Comparison of ENCODE assay signal across 27 cellular contexts in genomic region chrX:829145-829544, GRCh38.
"Had no signal": no experiment of that assay in that cellular context is flagged by ENCODE, and none has a peak within 500 bp of the region (broad histone marks: within the 10 kb centered on the region; RNA-seq: fewer than 3 reads in every experiment).

No MANE protein-coding gene starts in this region.

- H3K9me3 ChIP-seq: adrenal gland had no signal

- FAIRE-seq: astrocyte had no signal

- H3K27me3 ChIP-seq: adrenal gland, cardiac muscle cell had no signal

- H3K4me1 Mint-ChIP-seq: activated CD4-positive, alpha-beta memory T cell treated with anti-CD3 and anti-CD28 coated beads, Interleukin-2, amount 10 ng/mL, durations not matched to agents 7 days and 5 days; activated CD4-positive, alpha-beta T cell treated with anti-CD3 and anti-CD28 coated beads for 36 hours; activated naive CD8-positive, alpha-beta T cell treated with anti-CD3 and anti-CD28 coated beads, Interleukin-2, amount 10 ng/mL, durations not matched to agents 7 days and 5 days; activated T-helper 17 cell treated with anti-CD3 and anti-CD28 coated beads, Interleukin-2, amount 50 U/mL, for 72 hours had no signal

- H3K36me3 ChIP-seq: adrenal gland, cardiac muscle cell had no signal

- H3K4me1 ChIP-seq: adrenal gland had no signal

- DNase-seq: activated CD4-positive, alpha-beta memory T cell treated with anti-CD3 and anti-CD28 coated beads, Interleukin-2, amount 10 ng/mL, durations not matched to agents 7 days and 5 days; activated CD4-positive, alpha-beta T cell treated with anti-CD3 and anti-CD28 coated beads, Interleukin-2, amount 50 U/mL, for 1 hour; activated gamma-delta T cell; activated naive CD4-positive, alpha-beta T cell treated with anti-CD3 and anti-CD28 coated beads for 36 hours; activated naive CD8-positive, alpha-beta T cell treated with anti-CD3 and anti-CD28 coated beads, Interleukin-2, amount 10 ng/mL, durations not matched to agents 7 days and 5 days; activated T-cell treated with anti-CD3 and anti-CD28 coated beads for 4 hours; activated T-cell treated with anti-CD3 and anti-CD28 coated beads, Interleukin-2, amount 50 U/mL, for 48 hours; adrenal gland; Kasumi-1; NCI-H1048; NCI-H1417; NCI-H1930; NCI-H2171 treated with DMSO at 0.1 percent for 48 hours; NCI-H526; NCI-H774; RPMI8226; T-cell; T-helper 2 cell had no signal

- H3K36me3 Mint-ChIP-seq: activated naive CD8-positive, alpha-beta T cell treated with anti-CD3 and anti-CD28 coated beads, Interleukin-2, amount 10 ng/mL, durations not matched to agents 7 days and 5 days; brain; T-cell had no signal

- ATAC-seq: activated T-helper 17 cell treated with anti-CD3 and anti-CD28 coated beads, Interleukin-2, amount 50 U/mL, for 72 hours; Panc1; Right ventricle myocardium inferior; T-cell had no signal

- H3K27me3 Mint-ChIP-seq: activated CD4-positive, alpha-beta memory T cell treated with anti-CD3 and anti-CD28 coated beads, Interleukin-2, amount 10 ng/mL, durations not matched to agents 7 days and 5 days; activated CD4-positive, alpha-beta T cell treated with anti-CD3 and anti-CD28 coated beads for 36 hours; activated naive CD8-positive, alpha-beta T cell treated with anti-CD3 and anti-CD28 coated beads, Interleukin-2, amount 10 ng/mL, durations not matched to agents 7 days and 5 days; activated T-helper 17 cell treated with anti-CD3 and anti-CD28 coated beads, Interleukin-2, amount 50 U/mL, for 72 hours; brain; T-cell had no signal

- H3K27ac Mint-ChIP-seq: activated CD4-positive, alpha-beta memory T cell treated with anti-CD3 and anti-CD28 coated beads, Interleukin-2, amount 10 ng/mL, durations not matched to agents 7 days and 5 days; activated CD4-positive, alpha-beta T cell treated with anti-CD3 and anti-CD28 coated beads for 36 hours; activated naive CD4-positive, alpha-beta T cell treated with anti-CD3 and anti-CD28 coated beads for 36 hours; activated naive CD8-positive, alpha-beta T cell treated with anti-CD3 and anti-CD28 coated beads, Interleukin-2, amount 10 ng/mL, durations not matched to agents 7 days and 5 days; activated T-helper 17 cell treated with anti-CD3 and anti-CD28 coated beads, Interleukin-2, amount 50 U/mL, for 72 hours; brain; T-cell had no signal

- H3K4me3 Mint-ChIP-seq: activated CD4-positive, alpha-beta memory T cell treated with anti-CD3 and anti-CD28 coated beads, Interleukin-2, amount 10 ng/mL, durations not matched to agents 7 days and 5 days; activated CD4-positive, alpha-beta T cell treated with anti-CD3 and anti-CD28 coated beads for 36 hours; activated naive CD4-positive, alpha-beta T cell treated with anti-CD3 and anti-CD28 coated beads for 36 hours; activated naive CD8-positive, alpha-beta T cell treated with anti-CD3 and anti-CD28 coated beads, Interleukin-2, amount 10 ng/mL, durations not matched to agents 7 days and 5 days; activated T-helper 17 cell treated with anti-CD3 and anti-CD28 coated beads, Interleukin-2, amount 50 U/mL, for 72 hours had no signal

- H3K27ac ChIP-seq: adrenal gland, cardiac muscle cell, SK-N-MC, VCaP had no signal

- H3K9me3 Mint-ChIP-seq: activated naive CD4-positive, alpha-beta T cell treated with anti-CD3 and anti-CD28 coated beads for 36 hours had no signal

- H3K4me3 ChIP-seq: adrenal gland, cardiac muscle cell, SK-N-MC had no signal
